In genomic region chr4:138405934-138406567, GRCh38 we compare ENCODE assay signal across 9 cellular contexts.
DNase-seq lines count a peak whose midpoint lies in the region; ATAC-seq and TF ChIP-seq lines count a peak whose summit lies in the region.
"Had no signal": no experiment of that assay in that cellular context is flagged by ENCODE, and none has a peak within 500 bp of the region (broad histone marks: within the 10 kb centered on the region; RNA-seq: fewer than 3 reads in every experiment).

No MANE protein-coding gene starts in this region.

- peaks cover 7% of the 10 kb centered on the region for H3K9me1 ChIP-seq in IMR-90 (ENCODE audit: insufficient read depth, low read length)

- no peak for TF ChIP-seq RAD21 in IMR-90 (IDR thresholded peaks at IDR 0.05; ENCODE audit: low read length)

- H2AK9ac ChIP-seq in IMR-90 (replicated peaks; ENCODE audit: low read depth, low read length, poor library complexity) = no peak overlapping the region

- no peak overlapping the region for H3K27ac ChIP-seq in IMR-90 (ENCODE audit: insufficient read depth, low read length)
- no peak overlapping the region for H3K27ac ChIP-seq in stomach

- no peak overlapping the region for H3K56ac ChIP-seq in IMR-90 (ENCODE audit: extremely low read depth, insufficient read depth, low read length)

- no peak overlapping the region for H3K23ac ChIP-seq in IMR-90 (ENCODE audit: low read depth, low read length)

- no peak for TF ChIP-seq CTCF in IMR-90 (conservative IDR thresholded peaks at IDR 0.05; ENCODE audit: low read depth, low read length)
- no peak for TF ChIP-seq CTCF in stomach (IDR thresholded peaks at IDR 0.05)

- no peak overlapping the region for H2BK5ac ChIP-seq in IMR-90 (ENCODE audit: low read depth, low read length, poor library complexity, severe bottlenecking)

- TF ChIP-seq EP300 in stomach (IDR thresholded peaks at IDR 0.05) = no peak

- dilution Hi-C loops in IMR-90 (cut with HindIII; ENCODE audit: low sequenced_read_pairs, unreplicated experiment) = no loop called here

- H3K14ac ChIP-seq in IMR-90 (replicated peaks; ENCODE audit: low read depth, low read length) = no peak overlapping the region

- peaks cover 11% of the 10 kb centered on the region for H3K4me1 ChIP-seq in IMR-90 (ENCODE audit: control insufficient read depth, insufficient read depth, low read length)
- H3K4me1 ChIP-seq in stomach = peaks cover 0 to 29% (median 9%) of the 10 kb centered on the region in 4 donors

- H3K4me3 ChIP-seq in IMR-90 (ENCODE audit: insufficient read depth, low read depth, low read length) = no peak overlapping the region
- no peak overlapping the region for H3K4me3 ChIP-seq in stomach

- no peak overlapping the region for H2BK15ac ChIP-seq in IMR-90 (ENCODE audit: low read depth, low read length)

- no peaks in the 10 kb centered on the region for H4K20me1 ChIP-seq in IMR-90 (ENCODE audit: insufficient read depth, low read length)

- ATAC-seq in GM21737 (IDR thresholded peaks at IDR 0.05; ENCODE audit: unreplicated experiment) = peak; percentile 58
- ATAC-seq in IMR-90 (ENCODE audit: low read depth) = peak; percentile 64
- ATAC-seq: activated CD8-positive, alpha-beta T cell treated with anti-CD3 and anti-CD28 coated beads for 36 hours had no signal

- no peak overlapping the region for H4K8ac ChIP-seq in IMR-90 (ENCODE audit: low read depth in 2 of 2, low read length in 2 of 2)

- H3K9me3 ChIP-seq in IMR-90 (ENCODE audit: control insufficient read depth, insufficient read depth, low read length) = no peaks in the 10 kb centered on the region
- no peaks in the 10 kb centered on the region for H3K9me3 ChIP-seq in stomach

- H3K9ac ChIP-seq in IMR-90 (ENCODE audit: low read depth, low read length) = no peak overlapping the region

- H2AFZ ChIP-seq in IMR-90 (replicated peaks; ENCODE audit: low read length, poor library complexity) = no peak overlapping the region

- CTCF ChIA-PET in IMR-90 (lab: Yijun Ruan, JAX) = no interaction called here

- POLR2A ChIA-PET in IMR-90 (lab: Charles Lee; ENCODE audit: unreplicated experiment) = no interaction called here

- no peak overlapping the region for H4K91ac ChIP-seq in IMR-90 (ENCODE audit: insufficient read depth, low read depth, low read length)

- H3K79me1 ChIP-seq in IMR-90 (ENCODE audit: low read depth in 1 of 2, low read length in 2 of 2) = no peaks in the 10 kb centered on the region

- intact Hi-C loops in IMR-90 (cut with micrococcal nuclease) = no loop called here
- intact Hi-C loops in stomach (cut with DNase I; ENCODE audit: low total_unique reads) = no loop called here

- WGBS in IMR-90 (ENCODE audit: extremely low coverage in 2 of 2, insufficient read length in 1 of 2), 2 experiments = no CpG with 5 or more reads among the region's 1 CpG
- WGBS in stomach, 5 donors = 52 to 67% (median 53%) methylated on average over 1 of the region's 1 CpG

- DNase-seq in GM04504 (ENCODE audit: low read depth) (peak; percentile 44), IMR-90 (peak; percentile 72), fibroblast of peridontal ligament (ENCODE audit: extremely low read depth) (peak; percentile 76), stomach (no peak), NCI-H1105 treated with DMSO at 0.1 percent for 48 hours (lab: John Stamatoyannopoulos, UW) (no peak), mucosa of gallbladder (ENCODE audit: low spot score) (no peak)
- no peak for DNase-seq in stimulated activated naive CD4-positive, alpha-beta T cell treated with Interleukin-2 at 50 U/mL for 16 hours (lab: John Stamatoyannopoulos, UW)
- DNase-seq: activated CD8-positive, alpha-beta T cell treated with anti-CD3 and anti-CD28 coated beads for 36 hours had no signal

- H3K18ac ChIP-seq in IMR-90 (ENCODE audit: low read depth, low read length) = no peak overlapping the region

- no peak overlapping the region for H2BK120ac ChIP-seq in IMR-90 (ENCODE audit: low read depth, low read length)

- no peak overlapping the region for H3K4me2 ChIP-seq in IMR-90 (ENCODE audit: low read depth, low read length)

- H3K36me3 ChIP-seq in IMR-90 (ENCODE audit: control insufficient read depth, insufficient read depth, low read length) (no peaks in the 10 kb centered on the region), stomach (no peaks in the 10 kb centered on the region)

- no peak overlapping the region for H4K5ac ChIP-seq in IMR-90 (ENCODE audit: low read depth, low read length)

- H2BK20ac ChIP-seq in IMR-90 (ENCODE audit: low read depth, low read length) = no peak overlapping the region

- no peak overlapping the region for H3K4ac ChIP-seq in IMR-90 (ENCODE audit: low read depth, low read length)

- in situ Hi-C loops in IMR-90 (cut with MboI; ENCODE audit: low sequenced_read_pairs) = no loop called here

- no TSS peak for BruUV-seq in IMR-90 (replicated peaks; lab: Mats Ljungman, UMichigan)

- no peaks in the 10 kb centered on the region for H3K27me3 ChIP-seq in IMR-90 (ENCODE audit: control insufficient read depth, insufficient read depth, low read length)
- no peaks in the 10 kb centered on the region for H3K27me3 ChIP-seq in stomach

- H2AK5ac ChIP-seq in IMR-90 (ENCODE audit: low read depth, low read length) = no peak overlapping the region

- TF ChIP-seq POLR2A in IMR-90 (IDR thresholded peaks at IDR 0.05; ENCODE audit: low read depth, low read length) (no peak), stomach (IDR thresholded peaks at IDR 0.05) (no peak)

TF ChIP-seq in IMR-90, 13 proteins besides CTCF, POLR2A, EP300 and RAD21:
- TF ChIP-seq MXI1 (IDR thresholded peaks at IDR 0.05; ENCODE audit: borderline replicate concordance, low read depth, low read length) (no peak), ELK1 (IDR thresholded peaks at IDR 0.05; ENCODE audit: borderline replicate concordance, low read depth, low read length) (no peak), USF2 (IDR thresholded peaks at IDR 0.05; ENCODE audit: low read depth, low read length) (no peak), CHD1 (IDR thresholded peaks at IDR 0.05; ENCODE audit: low read depth, low read length) (no peak), RFX5 (IDR thresholded peaks at IDR 0.05; ENCODE audit: low read depth, low read length) (no peak), MAFK (IDR thresholded peaks at IDR 0.05; ENCODE audit: low read depth, low read length) (no peak), BHLHE40 (IDR thresholded peaks at IDR 0.05; ENCODE audit: low read depth, low read length) (peak; percentile 80), RCOR1 (IDR thresholded peaks at IDR 0.05; ENCODE audit: insufficient replicate concordance, low read length) (no peak), SMC3 (IDR thresholded peaks at IDR 0.05; ENCODE audit: low read depth, low read length) (no peak), CEBPB (IDR thresholded peaks at IDR 0.05; ENCODE audit: low read depth, low read length) (peak; percentile 89), FOS (IDR thresholded peaks at IDR 0.05; ENCODE audit: low read depth, low read length) (0 out of 2 replicates have a peak, but pooled peaks have one; percentile 22), NFE2L2 (IDR thresholded peaks at IDR 0.05; ENCODE audit: low read depth, low read length) (no peak), MAZ (IDR thresholded peaks at IDR 0.05; ENCODE audit: borderline replicate concordance, low read depth, low read length) (no peak)
TF ChIP-seq in IMR-90: peak in this region for 3.

Comparison
In these comparisons a context has a peak if more than half of its experiments do, and no peak if none do; other contexts are left out.
1. DNase-seq: peak in GM04504 (single experiment), IMR-90 (single experiment) and fibroblast of peridontal ligament (single experiment); none in stomach (single experiment), NCI-H1105 treated with DMSO at 0.1 percent for 48 hours (single experiment), mucosa of gallbladder (single experiment) and stimulated activated naive CD4-positive, alpha-beta T cell treated with Interleukin-2 at 50 U/mL for 16 hours (single experiment).